11 cellular contexts compared by ENCODE assay signal in genomic region chr3:152321321-152321720, GRCh38. TPM values are rescaled to one million over a fixed set of nuclear protein-coding genes. Genes with fewer than 3 reads are reported as not detected.
DNase-seq lines count a peak whose midpoint lies in the region; ATAC-seq, FAIRE-seq and TF ChIP-seq lines count a peak whose summit lies in the region.
"Had no signal": no experiment of that assay in that cellular context is flagged by ENCODE, and none has a peak within 500 bp of the region (broad histone marks: within the 10 kb centered on the region; RNA-seq: fewer than 3 reads in every experiment).

No MANE protein-coding gene starts in this region.

- H3K4me1 Mint-ChIP-seq in natural killer cell treated with Interleukin-12 subunit alpha and Interleukin-12 subunit beta and Interleukin-15 and Interleukin-18, amount 100 ng/mL, for 72 hours (ENCODE audit: low read depth in 2 of 2), result peaks cover 56 to 92% of the 10 kb centered on the region in 2 donors

- H3K27me3 ChIP-seq in GM23248 (replicated peaks; ENCODE audit: insufficient read depth), result no peaks in the 10 kb centered on the region
- no peaks in the 10 kb centered on the region for H3K27me3 ChIP-seq in HAP-1 (ENCODE audit: low read depth)
- H3K27me3 ChIP-seq: Peyer's patch had no signal

- peak overlapping the region; percentile 90 to 91 for H3K27ac Mint-ChIP-seq in natural killer cell treated with Interleukin-12 subunit alpha and Interleukin-12 subunit beta and Interleukin-15 and Interleukin-18, amount 100 ng/mL, for 72 hours

- 0 out of 2 replicates have a peak, but pooled peaks cover 3% of the 10 kb centered on the region for H3K36me3 ChIP-seq in GM23248 (ENCODE audit: low read depth)
- no peaks in the 10 kb centered on the region for H3K36me3 ChIP-seq in HAP-1 (replicated peaks)

- no peak overlapping the region for H3K27ac ChIP-seq in A549
- peak overlapping the region; percentile 50 for H3K27ac ChIP-seq in GM23248
- H3K27ac ChIP-seq in angular gyrus (ENCODE audit: low read depth, low read length), result peak overlapping the region; percentile 30

- H3K4me2 ChIP-seq in A549, result peak overlapping the region; percentile 37
- peak overlapping the region; percentile 50 for H3K4me2 ChIP-seq in GM23248 (ENCODE audit: unreplicated experiment)

- no peaks in the 10 kb centered on the region for H3K27me3 Mint-ChIP-seq in natural killer cell treated with Interleukin-12 subunit alpha and Interleukin-12 subunit beta and Interleukin-15 and Interleukin-18, amount 100 ng/mL, for 72 hours

- no peak for DNase-seq in A549 (ENCODE audit: low read depth in 1 of 2, low spot score in 1 of 2)
- no peak for DNase-seq in GM23248
- no peak for DNase-seq in natural killer cell treated with Interleukin-12 subunit alpha and Interleukin-12 subunit beta and Interleukin-15 and Interleukin-18, amount 100 ng/mL, for 72 hours (ENCODE audit: low spot score)
- no peak for DNase-seq in stimulated activated CD4-positive, alpha-beta T cell treated with anti-CD3 and anti-CD28 coated beads, Interleukin-4, amount 100 ng/mL, for 24 hours
- DNase-seq in NCI-H748 (lab: John Stamatoyannopoulos, UW; ENCODE audit: unreplicated experiment), result no peak
- no peak for DNase-seq in HAP-1 (ENCODE audit: low spot score in 2 of 2)
- DNase-seq: cerebellar nuclear complex, NCI-H2227 treated with DMSO at 0.1 percent for 48 hours, Peyer's patch had no signal

- peaks cover 61% of the 10 kb centered on the region for H3K4me1 ChIP-seq in A549
- peaks cover 72% of the 10 kb centered on the region for H3K4me1 ChIP-seq in GM23248 (ENCODE audit: insufficient read depth)
- H3K4me1 ChIP-seq in HAP-1, result peaks cover 62% of the 10 kb centered on the region

- peak overlapping the region; percentile 33 for H3K4me3 Mint-ChIP-seq in natural killer cell treated with Interleukin-12 subunit alpha and Interleukin-12 subunit beta and Interleukin-15 and Interleukin-18, amount 100 ng/mL, for 72 hours

- POLR2A ChIA-PET in A549 (lab: Yijun Ruan, JAX), result no interaction called here

- no peak for TF ChIP-seq POLR2A in A549 (IDR thresholded peaks at IDR 0.05; ENCODE audit: low read length)

- CTCF ChIA-PET in A549 (lab: Yijun Ruan, JAX), result no interaction called here

- peaks cover 10% of the 10 kb centered on the region for H3K36me3 Mint-ChIP-seq in natural killer cell treated with Interleukin-12 subunit alpha and Interleukin-12 subunit beta and Interleukin-15 and Interleukin-18, amount 100 ng/mL, for 72 hours

- 52% methylated on average over 2 of the region's 2 CpGs for WGBS in A549 (ENCODE audit: missing lambda C conversion rate)
- 59 to 68% methylated on average over 2 of the region's 2 CpGs for WGBS in GM23248 (ENCODE audit: low coverage in 1 of 2, low lambda C conversion rate in 2 of 2, missing lambda C conversion rate in 2 of 2), 2 experiments

- TF ChIP-seq CTCF in A549 (IDR thresholded peaks at IDR 0.05), result no peak

- H3F3A ChIP-seq in GM23248 (ENCODE audit: insufficient read depth), result peaks cover 50% of the 10 kb centered on the region

- no peaks in the 10 kb centered on the region for H3K9me2 ChIP-seq in GM23248 (ENCODE audit: insufficient read depth)

- ATAC-seq in A549 (no peak), HG03565 (IDR thresholded peaks at IDR 0.05; ENCODE audit: unreplicated experiment) (no peak)
- no peak for ATAC-seq in natural killer cell treated with Interleukin-12 subunit alpha and Interleukin-12 subunit beta and Interleukin-15 and Interleukin-18, amount 100 ng/mL, for 72 hours

- H2AFZ ChIP-seq in GM23248, result no peak overlapping the region

- FAIRE-seq in A549 (lab: Jason Lieb, UNC), result no peak

- in situ Hi-C loops in GM23248 (cut with MboI), result no loop called here
- in situ Hi-C loops in HAP-1 (cut with MboI; ENCODE audit: low sequenced_read_pairs), result no loop called here

- TF ChIP-seq RAD21 in A549 (conservative IDR thresholded peaks at IDR 0.05 in 1 of 2, IDR thresholded peaks at IDR 0.05 in 1 of 2), result no peak

- H3K9ac ChIP-seq in GM23248, result no peak overlapping the region

- H3K4me3 ChIP-seq in A549 (no peak overlapping the region), GM23248 (no peak overlapping the region), HAP-1 (no peak overlapping the region)
- H3K4me3 ChIP-seq: Peyer's patch had no signal

- H3K9me3 ChIP-seq in A549 (no peaks in the 10 kb centered on the region), GM23248 (ENCODE audit: low read depth) (no peaks in the 10 kb centered on the region), HAP-1 (no peaks in the 10 kb centered on the region)
- H3K9me3 ChIP-seq: Peyer's patch had no signal

- H4K20me1 ChIP-seq in GM23248 (ENCODE audit: insufficient read depth), result peaks cover 7% of the 10 kb centered on the region; the same call in 1 of the 2 replicates

- H3K79me2 ChIP-seq in GM23248 (ENCODE audit: insufficient read depth), result peaks cover 97% of the 10 kb centered on the region

- H3K9me3 Mint-ChIP-seq in natural killer cell treated with Interleukin-12 subunit alpha and Interleukin-12 subunit beta and Interleukin-15 and Interleukin-18, amount 100 ng/mL, for 72 hours, result peaks cover 3% of the 10 kb centered on the region

- no peak for TF ChIP-seq EP300 in A549 (IDR thresholded peaks at IDR 0.05)

TF ChIP-seq in A549, 52 proteins besides CTCF, POLR2A, EP300 and RAD21:
- TF ChIP-seq HOXB5 (CRISPR knock-in tag; IDR thresholded peaks at IDR 0.05) (no peak), MAFK (IDR thresholded peaks at IDR 0.05; ENCODE audit: partially characterized antibody) (no peak), EHF (CRISPR knock-in tag; IDR thresholded peaks at IDR 0.05) (no peak), JUN (IDR thresholded peaks at IDR 0.05) (no peak), HEYL (CRISPR knock-in tag; IDR thresholded peaks at IDR 0.05) (no peak), MAX (IDR thresholded peaks at IDR 0.05) (no peak), E2F6 (IDR thresholded peaks at IDR 0.05; ENCODE audit: borderline replicate concordance, low read depth) (no peak)
- TF ChIP-seq, protein P1, sequence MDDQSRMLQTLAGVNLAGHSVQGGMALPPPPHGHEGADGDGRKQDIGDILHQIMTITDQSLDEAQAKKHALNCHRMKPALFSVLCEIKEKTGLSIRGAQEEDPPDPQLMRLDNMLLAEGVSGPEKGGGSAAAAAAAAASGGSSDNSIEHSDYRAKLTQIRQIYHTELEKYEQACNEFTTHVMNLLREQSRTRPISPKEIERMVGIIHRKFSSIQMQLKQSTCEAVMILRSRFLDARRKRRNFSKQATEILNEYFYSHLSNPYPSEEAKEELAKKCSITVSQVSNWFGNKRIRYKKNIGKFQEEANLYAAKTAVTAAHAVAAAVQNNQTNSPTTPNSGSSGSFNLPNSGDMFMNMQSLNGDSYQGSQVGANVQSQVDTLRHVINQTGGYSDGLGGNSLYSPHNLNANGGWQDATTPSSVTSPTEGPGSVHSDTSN (IDR thresholded peaks at IDR 0.05), result no peak
TF ChIP-seq in A549: peak in this region for 0.

RNA-seq across cellular contexts. Expression of gene MBNL1, which starts 52.6 kb away (rescaled TPM):
- polyA plus RNA-seq in A549 (2011; rRNA removed) (92.5 and 114 TPM in 2 replicates), A549 (2017; fragmentation: RNase III; extraction: RNeasy Plus Mini Kit Qiagen cat#74134 plus additional on column Dnase treatment) (59.6 to 60.5 TPM (median 59.9 TPM) in 3 replicates), GM23248 (2016; fragmentation: Nextera tagmentation; extraction: Ambion mirVana) (81.7 and 89.5 TPM in 2 replicates)
- polyA plus RNA-seq in A549 (2012; cell fraction: cytosol; rRNA removed), result 38.1 and 53.4 TPM in 2 replicates
- polyA plus RNA-seq in A549 (2012; cell fraction: nucleus; rRNA removed), result 23.1 and 23.7 TPM in 2 replicates
- 330 and 339 TPM in 2 replicates for polyA minus RNA-seq in A549 (2011; rRNA and poly(A)+ RNA removed)
- 251 and 262 TPM in 2 replicates for total RNA-seq in GM23248 (2014; rRNA removed; shearing (Covaris generic))
- 100 to 1,000 TPM; 353 to 509 TPM for total RNA-seq in natural killer cell treated with Interleukin-12 subunit alpha and Interleukin-12 subunit beta and Interleukin-15 and Interleukin-18, amount 100 ng/mL, for 72 hours

Comparison
In these comparisons a context has a peak if more than half of its experiments do, and no peak if none do; other contexts are left out.
1. H3K27ac ChIP-seq: peak in GM23248 (single experiment) and angular gyrus (single experiment); none in A549 (0 of 2).